34 cellular contexts compared by ENCODE assay signal in genomic region chrY:8594657-8595056, GRCh38.
"Had no signal": no experiment of that assay in that cellular context is flagged by ENCODE, and none has a peak within 500 bp of the region (broad histone marks: within the 10 kb centered on the region; RNA-seq: fewer than 3 reads in every experiment).

No MANE protein-coding gene starts in this region.

- DNase-seq: Karpas-422, Kasumi-1, MG63, MM.1S, MV-4-11, NCI-H1048, NCI-H1092, NCI-H1092 treated with DMSO at 0.1 percent for 48 hours, NCI-H1105, NCI-H1105 treated with DMSO at 0.1 percent for 48 hours, NCI-H1417, NCI-H1417 treated with DMSO at 0.1 percent for 48 hours, NCI-H1436, NCI-H1436 treated with DMSO at 0.1 percent for 48 hours, NCI-H146, NCI-H1694, NCI-H1694 treated with DMSO at 0.1 percent for 48 hours, NCI-H187, NCI-H187 treated with DMSO at 0.1 percent for 48 hours, NCI-H1930, NCI-H2029, NCI-H2029 treated with DMSO at 0.1 percent for 48 hours, NCI-H2081, NCI-H2081 treated with DMSO at 0.1 percent for 48 hours, NCI-H2107, NCI-H2171, NCI-H2171 treated with DMSO at 0.1 percent for 48 hours, NCI-H2227 treated with DMSO at 0.1 percent for 48 hours, NCI-H226, NCI-H345, NCI-H446, NCI-H446 treated with DMSO at 0.1 percent for 48 hours, NCI-H510A had no signal

- H3K4me3 ChIP-seq: MG63 had no signal

- H3K27me3 ChIP-seq: MG63 had no signal

- H3K9me3 ChIP-seq: MG63 had no signal

- H3K27ac ChIP-seq: KMS-11 had no signal
